ENCODE assay signal across 2 cellular contexts in the genomic region with DNA sequence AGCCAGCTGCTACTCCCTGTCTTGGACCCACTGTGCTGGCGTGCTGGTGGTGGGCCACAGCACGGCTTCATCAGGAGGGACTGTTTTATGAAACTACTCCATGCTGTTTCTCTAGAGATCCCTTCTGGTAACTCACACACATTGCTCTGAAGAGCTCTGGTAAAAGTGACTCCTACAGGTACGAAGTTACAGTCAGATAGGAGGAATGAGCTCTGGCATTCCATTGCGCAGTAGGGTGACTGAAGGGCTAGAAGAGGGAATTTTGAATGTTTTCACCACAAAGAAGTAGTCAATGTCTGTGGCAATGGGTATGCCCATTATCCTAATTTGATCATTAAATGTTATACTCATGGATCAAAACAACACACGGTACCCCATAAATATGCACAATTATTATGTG.
TF ChIP-seq lines count a peak whose summit lies in the region.

No MANE protein-coding gene starts in this region.

TF ChIP-seq in GM23338, 12 proteins besides CTCF, POLR2A, EP300 and RAD21 (continues in another document):
- TF ChIP-seq, protein P1, sequence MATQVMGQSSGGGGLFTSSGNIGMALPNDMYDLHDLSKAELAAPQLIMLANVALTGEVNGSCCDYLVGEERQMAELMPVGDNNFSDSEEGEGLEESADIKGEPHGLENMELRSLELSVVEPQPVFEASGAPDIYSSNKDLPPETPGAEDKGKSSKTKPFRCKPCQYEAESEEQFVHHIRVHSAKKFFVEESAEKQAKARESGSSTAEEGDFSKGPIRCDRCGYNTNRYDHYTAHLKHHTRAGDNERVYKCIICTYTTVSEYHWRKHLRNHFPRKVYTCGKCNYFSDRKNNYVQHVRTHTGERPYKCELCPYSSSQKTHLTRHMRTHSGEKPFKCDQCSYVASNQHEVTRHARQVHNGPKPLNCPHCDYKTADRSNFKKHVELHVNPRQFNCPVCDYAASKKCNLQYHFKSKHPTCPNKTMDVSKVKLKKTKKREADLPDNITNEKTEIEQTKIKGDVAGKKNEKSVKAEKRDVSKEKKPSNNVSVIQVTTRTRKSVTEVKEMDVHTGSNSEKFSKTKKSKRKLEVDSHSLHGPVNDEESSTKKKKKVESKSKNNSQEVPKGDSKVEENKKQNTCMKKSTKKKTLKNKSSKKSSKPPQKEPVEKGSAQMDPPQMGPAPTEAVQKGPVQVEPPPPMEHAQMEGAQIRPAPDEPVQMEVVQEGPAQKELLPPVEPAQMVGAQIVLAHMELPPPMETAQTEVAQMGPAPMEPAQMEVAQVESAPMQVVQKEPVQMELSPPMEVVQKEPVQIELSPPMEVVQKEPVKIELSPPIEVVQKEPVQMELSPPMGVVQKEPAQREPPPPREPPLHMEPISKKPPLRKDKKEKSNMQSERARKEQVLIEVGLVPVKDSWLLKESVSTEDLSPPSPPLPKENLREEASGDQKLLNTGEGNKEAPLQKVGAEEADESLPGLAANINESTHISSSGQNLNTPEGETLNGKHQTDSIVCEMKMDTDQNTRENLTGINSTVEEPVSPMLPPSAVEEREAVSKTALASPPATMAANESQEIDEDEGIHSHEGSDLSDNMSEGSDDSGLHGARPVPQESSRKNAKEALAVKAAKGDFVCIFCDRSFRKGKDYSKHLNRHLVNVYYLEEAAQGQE (IDR thresholded peaks at IDR 0.05; ENCODE audit: unreplicated experiment) = no peak
- TF ChIP-seq EZH2 (IDR thresholded peaks at IDR 0.05; ENCODE audit: low read depth, unreplicated experiment) (no peak), ZNF114 (CRISPR knock-in tag; IDR thresholded peaks at IDR 0.05) (no peak), CREB1 (CRISPR knock-in tag; IDR thresholded peaks at IDR 0.05; ENCODE audit: low read depth) (no peak), JUNB (IDR thresholded peaks at IDR 0.05; ENCODE audit: unreplicated experiment) (no peak), NANOG (IDR thresholded peaks at IDR 0.05; ENCODE audit: borderline replicate concordance) (no peak), STAT1 (IDR thresholded peaks at IDR 0.05; ENCODE audit: unreplicated experiment) (no peak), ZNF331 (CRISPR knock-in tag; IDR thresholded peaks at IDR 0.05; ENCODE audit: low read depth) (no peak)
- TF ChIP-seq, protein P2, sequence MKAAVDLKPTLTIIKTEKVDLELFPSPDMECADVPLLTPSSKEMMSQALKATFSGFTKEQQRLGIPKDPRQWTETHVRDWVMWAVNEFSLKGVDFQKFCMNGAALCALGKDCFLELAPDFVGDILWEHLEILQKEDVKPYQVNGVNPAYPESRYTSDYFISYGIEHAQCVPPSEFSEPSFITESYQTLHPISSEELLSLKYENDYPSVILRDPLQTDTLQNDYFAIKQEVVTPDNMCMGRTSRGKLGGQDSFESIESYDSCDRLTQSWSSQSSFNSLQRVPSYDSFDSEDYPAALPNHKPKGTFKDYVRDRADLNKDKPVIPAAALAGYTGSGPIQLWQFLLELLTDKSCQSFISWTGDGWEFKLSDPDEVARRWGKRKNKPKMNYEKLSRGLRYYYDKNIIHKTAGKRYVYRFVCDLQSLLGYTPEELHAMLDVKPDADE (IDR thresholded peaks at IDR 0.05) = no peak
- TF ChIP-seq, protein P3, sequence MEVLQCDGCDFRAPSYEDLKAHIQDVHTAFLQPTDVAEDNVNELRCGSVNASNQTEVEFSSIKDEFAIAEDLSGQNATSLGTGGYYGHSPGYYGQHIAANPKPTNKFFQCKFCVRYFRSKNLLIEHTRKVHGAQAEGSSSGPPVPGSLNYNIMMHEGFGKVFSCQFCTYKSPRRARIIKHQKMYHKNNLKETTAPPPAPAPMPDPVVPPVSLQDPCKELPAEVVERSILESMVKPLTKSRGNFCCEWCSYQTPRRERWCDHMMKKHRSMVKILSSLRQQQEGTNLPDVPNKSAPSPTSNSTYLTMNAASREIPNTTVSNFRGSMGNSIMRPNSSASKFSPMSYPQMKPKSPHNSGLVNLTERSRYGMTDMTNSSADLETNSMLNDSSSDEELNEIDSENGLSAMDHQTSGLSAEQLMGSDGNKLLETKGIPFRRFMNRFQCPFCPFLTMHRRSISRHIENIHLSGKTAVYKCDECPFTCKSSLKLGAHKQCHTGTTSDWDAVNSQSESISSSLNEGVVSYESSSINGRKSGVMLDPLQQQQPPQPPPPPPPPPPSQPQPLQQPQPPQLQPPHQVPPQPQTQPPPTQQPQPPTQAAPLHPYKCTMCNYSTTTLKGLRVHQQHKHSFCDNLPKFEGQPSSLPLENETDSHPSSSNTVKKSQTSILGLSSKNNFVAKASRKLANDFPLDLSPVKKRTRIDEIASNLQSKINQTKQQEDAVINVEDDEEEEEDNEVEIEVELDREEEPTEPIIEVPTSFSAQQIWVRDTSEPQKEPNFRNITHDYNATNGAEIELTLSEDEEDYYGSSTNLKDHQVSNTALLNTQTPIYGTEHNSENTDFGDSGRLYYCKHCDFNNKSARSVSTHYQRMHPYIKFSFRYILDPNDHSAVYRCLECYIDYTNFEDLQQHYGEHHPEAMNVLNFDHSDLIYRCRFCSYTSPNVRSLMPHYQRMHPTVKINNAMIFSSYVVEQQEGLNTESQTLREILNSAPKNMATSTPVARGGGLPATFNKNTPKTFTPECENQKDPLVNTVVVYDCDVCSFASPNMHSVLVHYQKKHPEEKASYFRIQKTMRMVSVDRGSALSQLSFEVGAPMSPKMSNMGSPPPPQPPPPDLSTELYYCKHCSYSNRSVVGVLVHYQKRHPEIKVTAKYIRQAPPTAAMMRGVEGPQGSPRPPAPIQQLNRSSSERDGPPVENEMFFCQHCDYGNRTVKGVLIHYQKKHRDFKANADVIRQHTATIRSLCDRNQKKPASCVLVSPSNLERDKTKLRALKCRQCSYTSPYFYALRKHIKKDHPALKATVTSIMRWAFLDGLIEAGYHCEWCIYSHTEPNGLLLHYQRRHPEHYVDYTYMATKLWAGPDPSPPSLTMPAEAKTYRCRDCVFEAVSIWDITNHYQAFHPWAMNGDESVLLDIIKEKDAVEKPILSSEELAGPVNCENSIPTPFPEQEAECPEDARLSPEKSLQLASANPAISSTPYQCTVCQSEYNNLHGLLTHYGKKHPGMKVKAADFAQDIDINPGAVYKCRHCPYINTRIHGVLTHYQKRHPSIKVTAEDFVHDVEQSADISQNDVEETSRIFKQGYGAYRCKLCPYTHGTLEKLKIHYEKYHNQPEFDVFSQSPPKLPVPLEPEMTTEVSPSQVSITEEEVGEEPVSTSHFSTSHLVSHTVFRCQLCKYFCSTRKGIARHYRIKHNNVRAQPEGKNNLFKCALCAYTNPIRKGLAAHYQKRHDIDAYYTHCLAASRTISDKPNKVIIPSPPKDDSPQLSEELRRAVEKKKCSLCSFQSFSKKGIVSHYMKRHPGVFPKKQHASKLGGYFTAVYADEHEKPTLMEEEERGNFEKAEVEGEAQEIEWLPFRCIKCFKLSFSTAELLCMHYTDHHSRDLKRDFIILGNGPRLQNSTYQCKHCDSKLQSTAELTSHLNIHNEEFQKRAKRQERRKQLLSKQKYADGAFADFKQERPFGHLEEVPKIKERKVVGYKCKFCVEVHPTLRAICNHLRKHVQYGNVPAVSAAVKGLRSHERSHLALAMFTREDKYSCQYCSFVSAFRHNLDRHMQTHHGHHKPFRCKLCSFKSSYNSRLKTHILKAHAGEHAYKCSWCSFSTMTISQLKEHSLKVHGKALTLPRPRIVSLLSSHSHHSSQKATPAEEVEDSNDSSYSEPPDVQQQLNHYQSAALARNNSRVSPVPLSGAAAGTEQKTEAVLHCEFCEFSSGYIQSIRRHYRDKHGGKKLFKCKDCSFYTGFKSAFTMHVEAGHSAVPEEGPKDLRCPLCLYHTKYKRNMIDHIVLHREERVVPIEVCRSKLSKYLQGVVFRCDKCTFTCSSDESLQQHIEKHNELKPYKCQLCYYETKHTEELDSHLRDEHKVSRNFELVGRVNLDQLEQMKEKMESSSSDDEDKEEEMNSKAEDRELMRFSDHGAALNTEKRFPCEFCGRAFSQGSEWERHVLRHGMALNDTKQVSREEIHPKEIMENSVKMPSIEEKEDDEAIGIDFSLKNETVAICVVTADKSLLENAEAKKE (CRISPR knock-in tag; IDR thresholded peaks at IDR 0.05) = no peak

TF ChIP-seq in K562, 482 proteins besides CTCF, POLR2A, EP300 and RAD21 (continues in another document):
- no peak for TF ChIP-seq NR2C1 (IDR thresholded peaks at IDR 0.05)
- no peak for TF ChIP-seq NR2C1 (tag; IDR thresholded peaks at IDR 0.05)
- TF ChIP-seq, protein P4, sequence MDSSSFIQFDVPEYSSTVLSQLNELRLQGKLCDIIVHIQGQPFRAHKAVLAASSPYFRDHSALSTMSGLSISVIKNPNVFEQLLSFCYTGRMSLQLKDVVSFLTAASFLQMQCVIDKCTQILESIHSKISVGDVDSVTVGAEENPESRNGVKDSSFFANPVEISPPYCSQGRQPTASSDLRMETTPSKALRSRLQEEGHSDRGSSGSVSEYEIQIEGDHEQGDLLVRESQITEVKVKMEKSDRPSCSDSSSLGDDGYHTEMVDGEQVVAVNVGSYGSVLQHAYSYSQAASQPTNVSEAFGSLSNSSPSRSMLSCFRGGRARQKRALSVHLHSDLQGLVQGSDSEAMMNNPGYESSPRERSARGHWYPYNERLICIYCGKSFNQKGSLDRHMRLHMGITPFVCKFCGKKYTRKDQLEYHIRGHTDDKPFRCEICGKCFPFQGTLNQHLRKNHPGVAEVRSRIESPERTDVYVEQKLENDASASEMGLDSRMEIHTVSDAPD (CRISPR knock-in tag; IDR thresholded peaks at IDR 0.05) = no peak
- TF ChIP-seq, protein P5, sequence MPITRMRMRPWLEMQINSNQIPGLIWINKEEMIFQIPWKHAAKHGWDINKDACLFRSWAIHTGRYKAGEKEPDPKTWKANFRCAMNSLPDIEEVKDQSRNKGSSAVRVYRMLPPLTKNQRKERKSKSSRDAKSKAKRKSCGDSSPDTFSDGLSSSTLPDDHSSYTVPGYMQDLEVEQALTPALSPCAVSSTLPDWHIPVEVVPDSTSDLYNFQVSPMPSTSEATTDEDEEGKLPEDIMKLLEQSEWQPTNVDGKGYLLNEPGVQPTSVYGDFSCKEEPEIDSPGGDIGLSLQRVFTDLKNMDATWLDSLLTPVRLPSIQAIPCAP (CRISPR knock-in tag; IDR thresholded peaks at IDR 0.05; ENCODE audit: borderline replicate concordance) = no peak
- TF ChIP-seq, protein P6, sequence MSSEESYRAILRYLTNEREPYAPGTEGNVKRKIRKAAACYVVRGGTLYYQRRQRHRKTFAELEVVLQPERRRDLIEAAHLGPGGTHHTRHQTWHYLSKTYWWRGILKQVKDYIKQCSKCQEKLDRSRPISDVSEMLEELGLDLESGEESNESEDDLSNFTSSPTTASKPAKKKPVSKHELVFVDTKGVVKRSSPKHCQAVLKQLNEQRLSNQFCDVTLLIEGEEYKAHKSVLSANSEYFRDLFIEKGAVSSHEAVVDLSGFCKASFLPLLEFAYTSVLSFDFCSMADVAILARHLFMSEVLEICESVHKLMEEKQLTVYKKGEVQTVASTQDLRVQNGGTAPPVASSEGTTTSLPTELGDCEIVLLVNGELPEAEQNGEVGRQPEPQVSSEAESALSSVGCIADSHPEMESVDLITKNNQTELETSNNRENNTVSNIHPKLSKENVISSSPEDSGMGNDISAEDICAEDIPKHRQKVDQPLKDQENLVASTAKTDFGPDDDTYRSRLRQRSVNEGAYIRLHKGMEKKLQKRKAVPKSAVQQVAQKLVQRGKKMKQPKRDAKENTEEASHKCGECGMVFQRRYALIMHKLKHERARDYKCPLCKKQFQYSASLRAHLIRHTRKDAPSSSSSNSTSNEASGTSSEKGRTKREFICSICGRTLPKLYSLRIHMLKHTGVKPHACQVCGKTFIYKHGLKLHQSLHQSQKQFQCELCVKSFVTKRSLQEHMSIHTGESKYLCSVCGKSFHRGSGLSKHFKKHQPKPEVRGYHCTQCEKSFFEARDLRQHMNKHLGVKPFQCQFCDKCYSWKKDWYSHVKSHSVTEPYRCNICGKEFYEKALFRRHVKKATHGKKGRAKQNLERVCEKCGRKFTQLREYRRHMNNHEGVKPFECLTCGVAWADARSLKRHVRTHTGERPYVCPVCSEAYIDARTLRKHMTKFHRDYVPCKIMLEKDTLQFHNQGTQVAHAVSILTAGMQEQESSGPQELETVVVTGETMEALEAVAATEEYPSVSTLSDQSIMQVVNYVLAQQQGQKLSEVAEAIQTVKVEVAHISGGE (CRISPR knock-in tag; IDR thresholded peaks at IDR 0.05) = no peak
- TF ChIP-seq, protein P7, sequence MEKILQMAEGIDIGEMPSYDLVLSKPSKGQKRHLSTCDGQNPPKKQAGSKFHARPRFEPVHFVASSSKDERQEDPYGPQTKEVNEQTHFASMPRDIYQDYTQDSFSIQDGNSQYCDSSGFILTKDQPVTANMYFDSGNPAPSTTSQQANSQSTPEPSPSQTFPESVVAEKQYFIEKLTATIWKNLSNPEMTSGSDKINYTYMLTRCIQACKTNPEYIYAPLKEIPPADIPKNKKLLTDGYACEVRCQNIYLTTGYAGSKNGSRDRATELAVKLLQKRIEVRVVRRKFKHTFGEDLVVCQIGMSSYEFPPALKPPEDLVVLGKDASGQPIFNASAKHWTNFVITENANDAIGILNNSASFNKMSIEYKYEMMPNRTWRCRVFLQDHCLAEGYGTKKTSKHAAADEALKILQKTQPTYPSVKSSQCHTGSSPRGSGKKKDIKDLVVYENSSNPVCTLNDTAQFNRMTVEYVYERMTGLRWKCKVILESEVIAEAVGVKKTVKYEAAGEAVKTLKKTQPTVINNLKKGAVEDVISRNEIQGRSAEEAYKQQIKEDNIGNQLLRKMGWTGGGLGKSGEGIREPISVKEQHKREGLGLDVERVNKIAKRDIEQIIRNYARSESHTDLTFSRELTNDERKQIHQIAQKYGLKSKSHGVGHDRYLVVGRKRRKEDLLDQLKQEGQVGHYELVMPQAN (IDR thresholded peaks at IDR 0.05; ENCODE audit: borderline replicate concordance) = no peak
- no peak for TF ChIP-seq ZBTB17 (CRISPR knock-in tag; IDR thresholded peaks at IDR 0.05)
- no peak for TF ChIP-seq CBFA2T3 (IDR thresholded peaks at IDR 0.05)
- no peak for TF ChIP-seq IRF2 (CRISPR knock-in tag; IDR thresholded peaks at IDR 0.05)
- TF ChIP-seq, protein P8, sequence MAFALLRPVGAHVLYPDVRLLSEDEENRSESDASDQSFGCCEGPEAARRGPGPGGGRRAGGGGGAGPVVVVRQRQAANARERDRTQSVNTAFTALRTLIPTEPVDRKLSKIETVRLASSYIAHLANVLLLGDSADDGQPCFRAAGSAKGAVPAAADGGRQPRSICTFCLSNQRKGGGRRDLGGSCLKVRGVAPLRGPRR (CRISPR knock-in tag; IDR thresholded peaks at IDR 0.05) = no peak
- no peak for TF ChIP-seq SMARCC2 (IDR thresholded peaks at IDR 0.05; ENCODE audit: low read depth)
- TF ChIP-seq, protein P9, sequence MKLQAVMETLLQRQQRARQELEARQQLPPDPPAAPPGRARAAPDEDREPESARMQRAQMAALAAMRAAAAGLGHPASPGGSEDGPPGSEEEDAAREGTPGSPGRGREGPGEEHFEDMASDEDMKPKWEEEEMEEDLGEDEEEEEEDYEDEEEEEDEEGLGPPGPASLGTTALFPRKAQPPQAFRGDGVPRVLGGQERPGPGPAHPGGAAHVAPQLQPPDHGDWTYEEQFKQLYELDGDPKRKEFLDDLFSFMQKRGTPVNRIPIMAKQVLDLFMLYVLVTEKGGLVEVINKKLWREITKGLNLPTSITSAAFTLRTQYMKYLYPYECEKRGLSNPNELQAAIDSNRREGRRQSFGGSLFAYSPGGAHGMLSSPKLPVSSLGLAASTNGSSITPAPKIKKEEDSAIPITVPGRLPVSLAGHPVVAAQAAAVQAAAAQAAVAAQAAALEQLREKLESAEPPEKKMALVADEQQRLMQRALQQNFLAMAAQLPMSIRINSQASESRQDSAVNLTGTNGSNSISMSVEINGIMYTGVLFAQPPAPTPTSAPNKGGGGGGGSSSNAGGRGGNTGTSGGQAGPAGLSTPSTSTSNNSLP (IDR thresholded peaks at IDR 0.05; ENCODE audit: borderline replicate concordance, low read depth, low read length) = no peak
- TF ChIP-seq ZNF75A (CRISPR knock-in tag; IDR thresholded peaks at IDR 0.05) = no peak
- no peak for TF ChIP-seq HOXB6 (CRISPR knock-in tag; IDR thresholded peaks at IDR 0.05; ENCODE audit: borderline replicate concordance)
- TF ChIP-seq, protein P10, sequence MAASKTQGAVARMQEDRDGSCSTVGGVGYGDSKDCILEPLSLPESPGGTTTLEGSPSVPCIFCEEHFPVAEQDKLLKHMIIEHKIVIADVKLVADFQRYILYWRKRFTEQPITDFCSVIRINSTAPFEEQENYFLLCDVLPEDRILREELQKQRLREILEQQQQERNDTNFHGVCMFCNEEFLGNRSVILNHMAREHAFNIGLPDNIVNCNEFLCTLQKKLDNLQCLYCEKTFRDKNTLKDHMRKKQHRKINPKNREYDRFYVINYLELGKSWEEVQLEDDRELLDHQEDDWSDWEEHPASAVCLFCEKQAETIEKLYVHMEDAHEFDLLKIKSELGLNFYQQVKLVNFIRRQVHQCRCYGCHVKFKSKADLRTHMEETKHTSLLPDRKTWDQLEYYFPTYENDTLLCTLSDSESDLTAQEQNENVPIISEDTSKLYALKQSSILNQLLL (CRISPR knock-in tag; IDR thresholded peaks at IDR 0.05; ENCODE audit: borderline replicate concordance) = no peak
- no peak for TF ChIP-seq GABPB1 (CRISPR knock-in tag; IDR thresholded peaks at IDR 0.05)
